ENCODE assay signal across 20 cellular contexts in the genomic region with DNA sequence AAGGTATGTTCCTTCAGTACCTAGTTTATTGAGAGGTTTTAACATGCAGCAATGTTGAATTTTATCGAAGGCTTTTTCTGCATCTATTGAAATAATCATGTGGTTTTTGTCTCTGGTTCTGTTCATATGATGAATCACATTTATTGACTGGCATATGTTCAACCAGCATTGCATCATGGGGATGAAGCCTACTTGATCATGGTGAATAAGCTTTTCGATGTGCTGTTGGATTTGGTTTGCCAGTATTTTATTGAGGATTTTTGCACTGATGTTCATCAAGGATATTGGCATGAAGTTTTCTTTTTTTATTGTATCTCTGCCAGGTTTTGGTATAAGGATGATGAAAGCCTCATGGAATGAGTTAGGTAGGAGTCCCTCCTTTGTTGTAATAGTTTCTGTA.
"Had no signal": no experiment of that assay in that cellular context is flagged by ENCODE, and none has a peak within 500 bp of the region (broad histone marks: within the 10 kb centered on the region; RNA-seq: fewer than 3 reads in every experiment).

No MANE protein-coding gene starts in this region.

- H3K4me2 ChIP-seq: hepatocyte had no signal

- ATAC-seq: activated CD4-positive, alpha-beta T cell treated with anti-CD3 and anti-CD28 coated beads for 36 hours; activated CD8-positive, alpha-beta memory T cell treated with anti-CD3 and anti-CD28 coated beads, Interleukin-2, amount 10 ng/mL, durations not matched to agents 7 days and 5 days; left lung; pancreas; stimulated activated naive B cell treated with anti-CD40 and anti-IgM and Interleukin-4, amounts not matched to agents 10 μg/mL and 1 μg/mL and 100 μg/mL, for 72 hours had no signal

- H3K27me3 ChIP-seq: adrenal gland, esophagus muscularis mucosa, hepatocyte, left lung, pancreas, sigmoid colon, tibial nerve, vagina had no signal

- H3K4me3 ChIP-seq: adrenal gland, esophagus muscularis mucosa, hepatocyte, left lung, pancreas, sigmoid colon, tibial nerve, vagina had no signal

- H2AFZ ChIP-seq: hepatocyte had no signal

- H3K4me1 ChIP-seq: adrenal gland, esophagus muscularis mucosa, left lung, pancreas, sigmoid colon, tibial nerve, vagina had no signal

- DNase-seq: activated CD4-positive, alpha-beta memory T cell treated with anti-CD3 and anti-CD28 coated beads for 36 hours; activated CD4-positive, alpha-beta T cell treated with anti-CD3 and anti-CD28 coated beads for 36 hours; activated CD8-positive, alpha-beta memory T cell treated with anti-CD3 and anti-CD28 coated beads, Interleukin-2, amount 10 ng/mL, durations not matched to agents 7 days and 5 days; activated effector memory CD4-positive, alpha-beta T cell treated with Interleukin-2 at 50 U/mL for 16 hours; activated naive CD4-positive, alpha-beta T cell treated with anti-CD3 and anti-CD28 coated beads, Interleukin-2, amount 50 U/mL, for 16 hours; activated T-cell treated with anti-CD3 and anti-CD28 coated beads, Interleukin-2, amount 50 U/mL, for 24 hours; adrenal gland; caudate nucleus; kidney; left lung; naive B cell; pancreas; sigmoid colon; stimulated activated CD4-positive, alpha-beta T cell treated with anti-CD3 and anti-CD28 coated beads, Interleukin-2, amount 100 ng/mL, for 48 hours; stimulated activated naive B cell treated with anti-CD40 and anti-IgM and Interleukin-4, amounts not matched to agents 10 μg/mL and 1 μg/mL and 100 μg/mL, for 72 hours; T-helper 2 cell had no signal

- H3K36me3 ChIP-seq: adrenal gland, esophagus muscularis mucosa, left lung, pancreas, sigmoid colon, tibial nerve, vagina had no signal

- H3K27ac ChIP-seq: adrenal gland, esophagus muscularis mucosa, hepatocyte, left lung, pancreas, sigmoid colon, tibial nerve, vagina had no signal

- H3K9me3 ChIP-seq: adrenal gland, esophagus muscularis mucosa, left lung, pancreas, vagina had no signal

- H3K79me2 ChIP-seq: hepatocyte had no signal
